8 cellular contexts compared by ENCODE assay signal in genomic region chr17:59842901-59843652, GRCh38. TPM values are rescaled to one million over a fixed set of nuclear protein-coding genes. Genes with fewer than 3 reads are reported as not detected.
DNase-seq lines count a peak whose midpoint lies in the region; ATAC-seq and TF ChIP-seq lines count a peak whose summit lies in the region.

No MANE protein-coding gene starts in this region.

- intact Hi-C loops in Panc1 (cut with micrococcal nuclease; ENCODE audit: unreplicated experiment) = no loop called here
- intact Hi-C loops in right lobe of liver (cut with DNase I) = no loop called here

- in situ Hi-C loops in Panc1 (cut with HindIII; ENCODE audit: low pct_unique_long_range_greater_than_20kb, low sequenced_read_pairs) = no loop called here

- peak; percentile 93 for TF ChIP-seq POLR2A in right lobe of liver (IDR thresholded peaks at IDR 0.05)

- BruUV-seq in Panc1 (replicated peaks; lab: Mats Ljungman, UMichigan) = no TSS peak

- no peak for TF ChIP-seq CTCF in BJ (IDR thresholded peaks at IDR 0.05; ENCODE audit: insufficient read depth, low read depth, low read length)
- TF ChIP-seq CTCF in Panc1 (IDR thresholded peaks at IDR 0.05) = no peak
- peak in 1 of 4 donors; percentile 5 for TF ChIP-seq CTCF in right lobe of liver (IDR thresholded peaks at IDR 0.05)

- H3K27ac ChIP-seq in Panc1 (ENCODE audit: low read length) (peak overlapping the region; percentile 100), right lobe of liver (peak overlapping the region; percentile 94 to 96 (median 96))

- 37% methylated on average over 11 of the region's 13 CpGs for WGBS in right lobe of liver (ENCODE audit: insufficient coverage, low coverage, low lambda C conversion rate, missing lambda C conversion rate)

- POLR2A ChIA-PET in BJ (lab: Charles Lee) (interaction anchor here (0.5 to 2.2 kb wide), 10 partner anchors 11 to 704 kb away, joined by 3 to 32 read pairs (median 6); no protein-coding TSS in a partner anchor), Panc1 (lab: Charles Lee) (interaction anchor here (0.5 to 2.4 kb wide), 14 partner anchors 10 to 387 kb away, joined by 3 to 12 read pairs (median 5); no protein-coding TSS in a partner anchor)

- H3K36me3 ChIP-seq in BJ (ENCODE audit: control insufficient read depth, insufficient read depth, low read length) = peaks cover 3% of the 10 kb centered on the region
- H3K36me3 ChIP-seq in Panc1 (ENCODE audit: control insufficient read depth, insufficient read depth, low read length) = peaks cover 29% of the 10 kb centered on the region
- H3K36me3 ChIP-seq in right lobe of liver = peaks cover 0 to 13% (median 9%) of the 10 kb centered on the region in 4 donors

- H3K27me3 ChIP-seq in BJ (ENCODE audit: control insufficient read depth, insufficient read depth, low read length) (no peaks in the 10 kb centered on the region), Panc1 (ENCODE audit: control insufficient read depth, insufficient read depth, low read length) (no peaks in the 10 kb centered on the region), right lobe of liver (no peaks in the 10 kb centered on the region)

- DNase-seq in BJ (ENCODE audit: low read depth) = peak; percentile 96
- DNase-seq in Panc1 (ENCODE audit: low read depth, low spot score) = peak; percentile 98
- DNase-seq in amniotic epithelial cell (ENCODE audit: low read depth) = peak; percentile 93
- DNase-seq in right lobe of liver = peak in 2 of 3 donors; percentile 73 to 84
- peak; percentile 57 to 66 for DNase-seq in stimulated activated CD8-positive, alpha-beta memory T cell treated with anti-CD3 and anti-CD28 coated beads, Interleukin-7, amount 100 ng/mL, for 48 hours (ENCODE audit: extremely low read depth in 1 of 2, low read depth in 1 of 2)
- no peak for DNase-seq in KG1 (lab: John Stamatoyannopoulos, UW)

- CTCF ChIA-PET in BJ (lab: Yijun Ruan, JAX) = interaction anchor here (1.2 kb wide), 2 partner anchors 89 kb away, joined by 3 to 4 read pairs; no protein-coding TSS in a partner anchor
- CTCF ChIA-PET in Panc1 (lab: Charles Lee) = interaction anchor here (0.5 to 0.6 kb wide), 2 partner anchors 135 to 922 kb away, joined by 3 to 5 read pairs; no protein-coding TSS in a partner anchor

- H3K4me3 ChIP-seq in BJ (ENCODE audit: low read depth, low read length) = no peak overlapping the region
- H3K4me3 ChIP-seq in Panc1 (ENCODE audit: low read depth in 2 of 2, low read length in 2 of 2) = peak overlapping the region; percentile 87 to 99; a peak in 3 of 4 replicates
- H3K4me3 ChIP-seq in right lobe of liver = no peak overlapping the region

- ATAC-seq in GM21528 (IDR thresholded peaks at IDR 0.05; ENCODE audit: low FRiP score, unreplicated experiment) (peak; percentile 33), Panc1 (peak; percentile 57), right lobe of liver (peak; percentile 6 to 26 (median 20)), GM21390 (IDR thresholded peaks at IDR 0.05; ENCODE audit: unreplicated experiment) (no peak)

- H3K9me3 ChIP-seq in Panc1 (ENCODE audit: control insufficient read depth, insufficient read depth, low read depth, low read length) (no peaks in the 10 kb centered on the region), right lobe of liver (no peaks in the 10 kb centered on the region)

- H3K4me1 ChIP-seq in Panc1 (ENCODE audit: control insufficient read depth, insufficient read depth, low read length) (peaks cover 40% of the 10 kb centered on the region), right lobe of liver (peaks cover 0 to 62% (median 16%) of the 10 kb centered on the region in 4 donors)

RNA-seq across cellular contexts. Expression of gene TUBD1, which starts 49.7 kb away (rescaled TPM):
- 2.3 and 4.2 TPM in 2 replicates for polyA plus RNA-seq in BJ (2011; rRNA removed)
- 3.9 and 5.9 TPM in 2 replicates for polyA minus RNA-seq in BJ (2011; rRNA and poly(A)+ RNA removed)
- 12.5 TPM for total RNA-seq in Panc1 (2021; ENCODE audit: unreplicated experiment)
- polyA plus RNA-seq in Panc1 (2012; ENCODE audit: insufficient read length) = 8.6 TPM
- 1 to 10 TPM; 2.9 to 5.5 (median 4.4) TPM for total RNA-seq in right lobe of liver

RNA-seq across cellular contexts. Expression of gene RPS6KB1, which starts 49.8 kb away (rescaled TPM):
- 7.4 and 15.7 TPM in 2 replicates for polyA plus RNA-seq in BJ (2011; rRNA removed)
- 6.8 and 8.3 TPM in 2 replicates for polyA minus RNA-seq in BJ (2011; rRNA and poly(A)+ RNA removed)
- 34.6 TPM for total RNA-seq in Panc1 (2021; ENCODE audit: unreplicated experiment)
- 28.0 TPM for polyA plus RNA-seq in Panc1 (2012; ENCODE audit: insufficient read length)
- 10 to 100 TPM; 11.3 to 20.3 (median 14.8) TPM for total RNA-seq in right lobe of liver

Comparison
In these comparisons a context has a peak if more than half of its experiments do, and no peak if none do; other contexts are left out.
1. H3K4me3 ChIP-seq: peak in Panc1 (2 of 2); none in BJ (single experiment) and right lobe of liver (0 of 3).